Comparison of ENCODE assay signal across 23 cellular contexts in genomic region chr10:121351533-121351932, GRCh38.
"Had no signal": no experiment of that assay in that cellular context is flagged by ENCODE, and none has a peak within 500 bp of the region (broad histone marks: within the 10 kb centered on the region; RNA-seq: fewer than 3 reads in every experiment).

No MANE protein-coding gene starts in this region.

- H3K4me1 Mint-ChIP-seq: naive B cell had no signal

- H3K27ac ChIP-seq: colonic mucosa, epithelial cell of prostate, esophagus squamous epithelium, gastroesophageal sphincter, heart left ventricle, left lung, lower lobe of right lung had no signal

- H3K27ac Mint-ChIP-seq: dendritic cell treated with granulocyte-macrophage colony-stimulating factor and Interleukin-4, amounts not matched to agents 40 ng/mL and 50 ng/mL, for 4 days had no signal

- H3K4me1 ChIP-seq: colonic mucosa, esophagus squamous epithelium, gastroesophageal sphincter, heart left ventricle, left lung, lower lobe of right lung had no signal

- FAIRE-seq: endometrium, frontal cortex, islet of Langerhans had no signal

- H3K27me3 ChIP-seq: colonic mucosa, esophagus squamous epithelium, gastroesophageal sphincter, heart left ventricle, left lung had no signal

- H3K4me3 Mint-ChIP-seq: dendritic cell treated with granulocyte-macrophage colony-stimulating factor and Interleukin-4, amounts not matched to agents 40 ng/mL and 50 ng/mL, for 4 days; mesothelial cell of epicardium; naive B cell had no signal

- H3K4me3 ChIP-seq: colonic mucosa, esophagus squamous epithelium, gastroesophageal sphincter, heart left ventricle, left lung, lower lobe of right lung, mucosa of descending colon had no signal

- H3K36me3 ChIP-seq: colonic mucosa, esophagus squamous epithelium, gastroesophageal sphincter, heart left ventricle, left lung, lower lobe of right lung had no signal

- H3K27me3 Mint-ChIP-seq: dendritic cell treated with granulocyte-macrophage colony-stimulating factor and Interleukin-4, amounts not matched to agents 40 ng/mL and 50 ng/mL, for 4 days; naive B cell had no signal

- H3K9me3 ChIP-seq: colonic mucosa, esophagus squamous epithelium, gastroesophageal sphincter, heart left ventricle, left lung, lower lobe of right lung, mucosa of descending colon had no signal

- H3K36me3 Mint-ChIP-seq: mesothelial cell of epicardium, naive B cell had no signal

- DNase-seq: colonic mucosa; cortex of kidney; effector CD4-positive, alpha-beta T cell; effector memory CD4-positive, alpha-beta T cell; erythroblast; esophagus squamous epithelium; foreskin fibroblast; heart left ventricle; hippocampal formation; left cardiac atrium; left lung; left ventricle myocardium superior; lower lobe of right lung; mesenchymal stem cell; mucosa of descending colon; naive B cell had no signal
